In the genomic region with DNA sequence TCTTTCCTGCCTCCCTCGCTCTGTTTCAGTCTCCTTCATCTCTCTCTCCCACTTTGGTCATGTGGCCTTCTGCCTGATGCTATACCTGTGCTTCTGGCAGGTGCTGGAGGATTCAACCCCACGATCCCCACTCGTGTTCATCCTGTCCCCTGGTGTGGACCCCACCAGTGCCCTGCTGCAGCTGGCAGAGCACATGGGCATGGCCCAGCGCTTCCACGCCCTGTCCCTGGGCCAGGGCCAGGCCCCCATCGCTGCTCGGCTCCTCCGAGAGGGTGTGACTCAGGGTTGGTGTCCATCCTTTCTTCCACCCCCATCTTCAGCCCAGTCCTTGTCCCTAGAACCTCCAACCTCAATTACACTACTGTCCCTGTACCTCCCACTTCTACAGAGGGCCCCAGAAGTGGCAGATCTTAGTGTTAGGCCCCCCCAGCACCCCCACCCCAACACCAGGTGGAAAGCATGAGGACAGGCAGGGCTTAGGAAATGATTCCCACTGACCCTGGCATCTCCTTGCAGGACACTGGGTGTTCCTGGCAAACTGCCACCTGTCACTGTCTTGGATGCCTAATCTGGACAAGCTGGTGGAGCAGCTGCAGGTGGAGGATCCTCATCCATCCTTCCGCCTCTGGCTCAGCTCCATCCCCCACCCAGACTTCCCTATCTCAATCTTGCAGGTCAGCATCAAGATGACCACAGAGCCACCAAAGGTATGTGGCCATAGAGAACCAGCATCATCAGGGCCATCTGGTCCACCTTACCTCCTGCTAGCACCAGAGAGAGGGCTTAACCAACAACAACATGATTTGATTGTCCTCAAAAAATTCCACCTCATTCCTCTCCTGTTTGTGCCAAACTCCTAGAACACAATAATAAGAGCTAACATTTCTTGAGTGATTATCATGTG, we compare ENCODE assay signal across 1 cellular context.
TF ChIP-seq lines count a peak whose summit lies in the region.

No MANE protein-coding gene starts in this region.

TF ChIP-seq in H1, 55 proteins besides CTCF, POLR2A, EP300 and RAD21:
- TF ChIP-seq SRF (IDR thresholded peaks at IDR 0.05; ENCODE audit: low read depth, low read length) = no peak
